In the genomic region with DNA sequence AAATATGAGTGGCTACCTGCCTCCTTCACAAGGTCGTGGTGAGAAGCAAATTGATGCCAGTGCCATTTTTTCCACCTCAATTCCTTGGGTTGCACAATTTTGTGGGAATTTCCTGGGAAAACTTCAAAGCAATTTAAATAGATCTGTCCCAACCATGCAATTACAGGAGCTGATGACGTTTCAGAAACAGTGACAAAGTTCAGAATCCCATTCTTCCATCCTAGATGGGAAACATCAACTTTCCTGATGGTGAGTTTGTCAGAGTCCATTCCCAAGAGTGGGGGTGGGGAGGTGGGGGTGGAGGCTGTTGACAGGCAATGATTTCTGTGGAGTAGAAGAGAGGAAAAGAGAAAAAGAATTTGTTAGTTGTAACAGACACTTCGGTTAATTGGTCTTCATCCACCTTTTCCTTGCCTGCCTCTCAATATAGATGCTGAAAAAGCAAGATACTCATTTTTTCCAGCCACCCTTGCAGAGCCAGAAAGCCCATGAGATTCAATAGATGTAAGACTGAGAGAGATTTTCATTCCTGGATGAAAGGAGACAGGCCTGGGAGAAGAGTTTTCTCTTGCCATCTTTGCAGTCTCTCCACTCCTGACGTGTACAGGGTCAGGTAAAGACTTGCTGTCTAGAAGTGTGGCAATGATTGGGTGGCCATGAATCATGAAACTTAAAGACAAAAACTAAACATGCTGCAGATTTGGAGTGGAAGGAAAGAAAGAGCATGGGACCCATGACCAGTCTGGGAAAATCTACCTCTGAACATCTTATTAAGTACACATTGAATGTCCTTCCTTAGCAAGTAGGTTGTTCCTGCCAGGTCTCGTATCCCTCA, we compare ENCODE assay signal across 1 cellular context.
TF ChIP-seq lines count a peak whose summit lies in the region.

No MANE protein-coding gene starts in this region.

TF ChIP-seq in HepG2, 621 proteins besides CTCF, POLR2A, EP300 and RAD21 (continued from another document):
- TF ChIP-seq, protein P1, sequence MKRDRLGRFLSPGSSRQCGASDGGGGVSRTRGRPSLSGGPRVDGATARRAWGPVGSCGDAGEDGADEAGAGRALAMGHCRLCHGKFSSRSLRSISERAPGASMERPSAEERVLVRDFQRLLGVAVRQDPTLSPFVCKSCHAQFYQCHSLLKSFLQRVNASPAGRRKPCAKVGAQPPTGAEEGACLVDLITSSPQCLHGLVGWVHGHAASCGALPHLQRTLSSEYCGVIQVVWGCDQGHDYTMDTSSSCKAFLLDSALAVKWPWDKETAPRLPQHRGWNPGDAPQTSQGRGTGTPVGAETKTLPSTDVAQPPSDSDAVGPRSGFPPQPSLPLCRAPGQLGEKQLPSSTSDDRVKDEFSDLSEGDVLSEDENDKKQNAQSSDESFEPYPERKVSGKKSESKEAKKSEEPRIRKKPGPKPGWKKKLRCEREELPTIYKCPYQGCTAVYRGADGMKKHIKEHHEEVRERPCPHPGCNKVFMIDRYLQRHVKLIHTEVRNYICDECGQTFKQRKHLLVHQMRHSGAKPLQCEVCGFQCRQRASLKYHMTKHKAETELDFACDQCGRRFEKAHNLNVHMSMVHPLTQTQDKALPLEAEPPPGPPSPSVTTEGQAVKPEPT (CRISPR knock-in tag; IDR thresholded peaks at IDR 0.05; ENCODE audit: low read depth) = no peak
- TF ChIP-seq ZFP37 (CRISPR knock-in tag; IDR thresholded peaks at IDR 0.05; ENCODE audit: borderline replicate concordance) = no peak
- TF ChIP-seq SAP130 (CRISPR knock-in tag; IDR thresholded peaks at IDR 0.05; ENCODE audit: low read depth) = peak; percentile 81
- TF ChIP-seq, protein P2, sequence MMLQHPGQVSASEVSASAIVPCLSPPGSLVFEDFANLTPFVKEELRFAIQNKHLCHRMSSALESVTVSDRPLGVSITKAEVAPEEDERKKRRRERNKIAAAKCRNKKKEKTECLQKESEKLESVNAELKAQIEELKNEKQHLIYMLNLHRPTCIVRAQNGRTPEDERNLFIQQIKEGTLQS (CRISPR knock-in tag; IDR thresholded peaks at IDR 0.05) = peak; percentile 71; the same call in 1 of the 2 replicates
- no peak for TF ChIP-seq ZNF766 (CRISPR knock-in tag; IDR thresholded peaks at IDR 0.05; ENCODE audit: borderline replicate concordance)
- no peak for TF ChIP-seq TBL1XR1 (IDR thresholded peaks at IDR 0.05; ENCODE audit: borderline replicate concordance, low read length, partially characterized antibody)
- no peak for TF ChIP-seq ZNF234 (CRISPR knock-in tag; conservative IDR thresholded peaks at IDR 0.05)
- TF ChIP-seq FIP1L1 (IDR thresholded peaks at IDR 0.05; ENCODE audit: borderline replicate concordance, insufficient read depth, low read depth, low read length) = no peak
- peak; percentile 32; the same call in 1 of the 2 replicates for TF ChIP-seq KAT8 (CRISPR knock-in tag; IDR thresholded peaks at IDR 0.05)
- peak; percentile 56; the same call in 1 of the 2 replicates for TF ChIP-seq ZNF710 (CRISPR knock-in tag; IDR thresholded peaks at IDR 0.05; ENCODE audit: borderline replicate concordance)
- peak; percentile 68; the same call in 1 of the 2 replicates for TF ChIP-seq HMG20A (CRISPR knock-in tag; IDR thresholded peaks at IDR 0.05; ENCODE audit: borderline replicate concordance)
- TF ChIP-seq ZNF678 (CRISPR knock-in tag; IDR thresholded peaks at IDR 0.05) = no peak
- no peak for TF ChIP-seq MAFG (CRISPR knock-in tag; IDR thresholded peaks at IDR 0.05)
- TF ChIP-seq HNRNPLL (IDR thresholded peaks at IDR 0.05; ENCODE audit: low read depth, low read length, poor library complexity, severe bottlenecking) = no peak
- peak; percentile 88; the same call in 1 of the 2 replicates for TF ChIP-seq RELA (CRISPR knock-in tag; IDR thresholded peaks at IDR 0.05)
- no peak for TF ChIP-seq PCBP2 (optimal IDR thresholded peaks at IDR 0.05; ENCODE audit: low read depth, low read length, poor library complexity, severe bottlenecking)
- no peak; the same call in 1 of the 2 replicates for TF ChIP-seq ZNF816 (CRISPR knock-in tag; IDR thresholded peaks at IDR 0.05; ENCODE audit: borderline replicate concordance)
- no peak for TF ChIP-seq ZNF749 (CRISPR knock-in tag; IDR thresholded peaks at IDR 0.05; ENCODE audit: borderline replicate concordance)
- no peak for TF ChIP-seq FOXA1 (IDR thresholded peaks at IDR 0.05)
- peak; percentile 42 for TF ChIP-seq FOXA1 (CRISPR knock-in tag; IDR thresholded peaks at IDR 0.05)
- TF ChIP-seq ZBTB7A (CRISPR knock-in tag; IDR thresholded peaks at IDR 0.05) = no peak
- TF ChIP-seq NR1H2 (CRISPR knock-in tag; IDR thresholded peaks at IDR 0.05; ENCODE audit: borderline replicate concordance, low read depth) = no peak
- TF ChIP-seq BRD4 (CRISPR knock-in tag; IDR thresholded peaks at IDR 0.05) = peak; percentile 27; the same call in 1 of the 2 replicates
- no peak for TF ChIP-seq ZNF546 (CRISPR knock-in tag; conservative IDR thresholded peaks at IDR 0.05)
- TF ChIP-seq, protein P3, sequence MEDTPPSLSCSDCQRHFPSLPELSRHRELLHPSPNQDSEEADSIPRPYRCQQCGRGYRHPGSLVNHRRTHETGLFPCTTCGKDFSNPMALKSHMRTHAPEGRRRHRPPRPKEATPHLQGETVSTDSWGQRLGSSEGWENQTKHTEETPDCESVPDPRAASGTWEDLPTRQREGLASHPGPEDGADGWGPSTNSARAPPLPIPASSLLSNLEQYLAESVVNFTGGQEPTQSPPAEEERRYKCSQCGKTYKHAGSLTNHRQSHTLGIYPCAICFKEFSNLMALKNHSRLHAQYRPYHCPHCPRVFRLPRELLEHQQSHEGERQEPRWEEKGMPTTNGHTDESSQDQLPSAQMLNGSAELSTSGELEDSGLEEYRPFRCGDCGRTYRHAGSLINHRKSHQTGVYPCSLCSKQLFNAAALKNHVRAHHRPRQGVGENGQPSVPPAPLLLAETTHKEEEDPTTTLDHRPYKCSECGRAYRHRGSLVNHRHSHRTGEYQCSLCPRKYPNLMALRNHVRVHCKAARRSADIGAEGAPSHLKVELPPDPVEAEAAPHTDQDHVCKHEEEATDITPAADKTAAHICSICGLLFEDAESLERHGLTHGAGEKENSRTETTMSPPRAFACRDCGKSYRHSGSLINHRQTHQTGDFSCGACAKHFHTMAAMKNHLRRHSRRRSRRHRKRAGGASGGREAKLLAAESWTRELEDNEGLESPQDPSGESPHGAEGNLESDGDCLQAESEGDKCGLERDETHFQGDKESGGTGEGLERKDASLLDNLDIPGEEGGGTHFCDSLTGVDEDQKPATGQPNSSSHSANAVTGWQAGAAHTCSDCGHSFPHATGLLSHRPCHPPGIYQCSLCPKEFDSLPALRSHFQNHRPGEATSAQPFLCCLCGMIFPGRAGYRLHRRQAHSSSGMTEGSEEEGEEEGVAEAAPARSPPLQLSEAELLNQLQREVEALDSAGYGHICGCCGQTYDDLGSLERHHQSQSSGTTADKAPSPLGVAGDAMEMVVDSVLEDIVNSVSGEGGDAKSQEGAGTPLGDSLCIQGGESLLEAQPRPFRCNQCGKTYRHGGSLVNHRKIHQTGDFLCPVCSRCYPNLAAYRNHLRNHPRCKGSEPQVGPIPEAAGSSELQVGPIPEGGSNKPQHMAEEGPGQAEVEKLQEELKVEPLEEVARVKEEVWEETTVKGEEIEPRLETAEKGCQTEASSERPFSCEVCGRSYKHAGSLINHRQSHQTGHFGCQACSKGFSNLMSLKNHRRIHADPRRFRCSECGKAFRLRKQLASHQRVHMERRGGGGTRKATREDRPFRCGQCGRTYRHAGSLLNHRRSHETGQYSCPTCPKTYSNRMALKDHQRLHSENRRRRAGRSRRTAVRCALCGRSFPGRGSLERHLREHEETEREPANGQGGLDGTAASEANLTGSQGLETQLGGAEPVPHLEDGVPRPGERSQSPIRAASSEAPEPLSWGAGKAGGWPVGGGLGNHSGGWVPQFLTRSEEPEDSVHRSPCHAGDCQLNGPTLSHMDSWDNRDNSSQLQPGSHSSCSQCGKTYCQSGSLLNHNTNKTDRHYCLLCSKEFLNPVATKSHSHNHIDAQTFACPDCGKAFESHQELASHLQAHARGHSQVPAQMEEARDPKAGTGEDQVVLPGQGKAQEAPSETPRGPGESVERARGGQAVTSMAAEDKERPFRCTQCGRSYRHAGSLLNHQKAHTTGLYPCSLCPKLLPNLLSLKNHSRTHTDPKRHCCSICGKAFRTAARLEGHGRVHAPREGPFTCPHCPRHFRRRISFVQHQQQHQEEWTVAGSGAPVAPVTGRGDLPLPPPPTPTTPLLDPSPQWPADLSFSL (CRISPR knock-in tag; IDR thresholded peaks at IDR 0.05) = no peak
- TF ChIP-seq ZNF790 (CRISPR knock-in tag; IDR thresholded peaks at IDR 0.05; ENCODE audit: borderline replicate concordance) = no peak
